Comparison of ENCODE assay signal across 15 cellular contexts in the genomic region with DNA sequence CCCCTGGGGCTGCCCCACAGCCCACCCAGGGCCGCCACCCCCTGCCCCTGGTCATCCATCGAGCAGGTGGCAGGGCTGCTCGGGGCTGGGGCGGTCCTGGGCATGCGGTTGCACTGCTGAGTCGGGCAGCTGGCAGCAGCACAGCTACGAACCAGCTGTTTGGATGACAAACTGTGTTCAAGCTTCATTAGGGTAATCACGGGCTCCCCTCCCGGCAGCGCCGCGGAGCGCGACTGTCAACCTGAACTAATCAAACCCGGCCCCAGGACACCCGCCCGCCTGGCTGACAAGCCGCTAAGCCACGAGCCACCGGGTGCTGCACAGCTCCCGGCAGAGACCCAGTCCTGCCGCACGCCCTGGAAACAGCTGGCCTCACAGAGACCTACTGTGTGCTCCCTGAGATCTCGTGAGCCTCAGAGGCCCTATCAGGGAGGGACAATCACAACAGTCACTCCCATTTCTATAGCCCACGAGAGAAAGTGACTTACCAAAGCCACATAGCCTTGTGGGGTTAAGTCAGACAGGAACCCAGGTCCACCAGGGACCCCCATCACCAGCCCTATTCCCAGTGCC.
DNase-seq lines count a peak whose midpoint lies in the region; ATAC-seq, FAIRE-seq and TF ChIP-seq lines count a peak whose summit lies in the region.
"Had no signal": no experiment of that assay in that cellular context is flagged by ENCODE, and none has a peak within 500 bp of the region (broad histone marks: within the 10 kb centered on the region; RNA-seq: fewer than 3 reads in every experiment).

No MANE protein-coding gene starts in this region.

- no peaks in the 10 kb centered on the region for H4K20me1 ChIP-seq in GM23248 (ENCODE audit: insufficient read depth)
- peaks cover 6% of the 10 kb centered on the region; the same call in 1 of the 2 replicates for H4K20me1 ChIP-seq in K562 (replicated peaks; ENCODE audit: control insufficient read depth, insufficient read depth, low read length)
- peaks cover 84% of the 10 kb centered on the region for H4K20me1 ChIP-seq in neural progenitor cell (ENCODE audit: low read depth)

- H3K9ac ChIP-seq in GM23248 (no peak overlapping the region), K562 (ENCODE audit: insufficient read depth in 1 of 2, low read depth in 2 of 2, low read length in 2 of 2) (no peak overlapping the region), neural progenitor cell (no peak overlapping the region)

- no peaks in the 10 kb centered on the region for H3K9me1 ChIP-seq in K562 (ENCODE audit: control insufficient read depth, insufficient read depth, low read length)

- TF ChIP-seq POLR2A in K562 (conservative IDR thresholded peaks at IDR 0.05), result no peak

- no peak for FAIRE-seq in K562 (lab: Jason Lieb, UNC)

- no peaks in the 10 kb centered on the region for H3K4me1 ChIP-seq in GM23248 (ENCODE audit: insufficient read depth)
- peaks cover 0 to 23% of the 10 kb centered on the region in 2 experiments; a peak in 2 of 5 replicates for H3K4me1 ChIP-seq in K562 (replicated peaks in 1 of 2; ENCODE audit: control insufficient read depth in 2 of 2, insufficient read depth in 2 of 2, low read length in 2 of 2)
- H3K4me1 ChIP-seq in neural progenitor cell, result no peaks in the 10 kb centered on the region
- H3K4me1 ChIP-seq: ascending aorta, Caco-2, gastrocnemius medialis had no signal

- peaks cover 37% of the 10 kb centered on the region for H3K4me1 Mint-ChIP-seq in neural progenitor cell
- H3K4me1 Mint-ChIP-seq in activated T-cell treated with anti-CD3 and anti-CD28 coated beads, Interleukin-2, amount 50 U/mL, for 24 hours (ENCODE audit: low read depth), result peaks cover 47% of the 10 kb centered on the region

- POLR2A ChIA-PET in K562 (lab: Yijun Ruan, JAX), result interaction anchor here (1.4 kb wide), 1 partner anchor 11 kb away, joined by 5 read pairs; no protein-coding TSS in a partner anchor

- CTCF ChIA-PET in K562 (lab: Yijun Ruan, JAX; ENCODE audit: low intra/inter-chr PET ratio), result no interaction called here

- H3K27me3 ChIP-seq in GM23248 (replicated peaks; ENCODE audit: insufficient read depth) (no peaks in the 10 kb centered on the region; the same call in 1 of the 2 replicates), K562 (ENCODE audit: control insufficient read depth in 2 of 2, insufficient read depth in 2 of 2, low read length in 2 of 2) (peaks cover 0 to 38% of the 10 kb centered on the region in 2 experiments; a peak in 2 of 5 replicates), neural progenitor cell (no peaks in the 10 kb centered on the region)
- H3K27me3 ChIP-seq: ascending aorta had no signal

- no TSS peak for BruUV-seq in K562 (replicated peaks; lab: Mats Ljungman, UMichigan)

- intact Hi-C loops in K562 (cut with micrococcal nuclease), result no loop called here

- TF ChIP-seq CTCF in K562 (IDR thresholded peaks at IDR 0.05 in 2 of 3, conservative IDR thresholded peaks at IDR 0.05 in 1 of 3; ENCODE audit: insufficient read depth in 2 of 3, low read depth in 1 of 3, low read length in 3 of 3) (no peak), neural progenitor cell (IDR thresholded peaks at IDR 0.05) (no peak)

- H3K9me3 ChIP-seq in GM23248 (ENCODE audit: low read depth) (no peaks in the 10 kb centered on the region), K562 (replicated peaks; ENCODE audit: control insufficient read depth, insufficient read depth, low read depth, low read length) (no peaks in the 10 kb centered on the region), neural progenitor cell (ENCODE audit: low read depth) (no peaks in the 10 kb centered on the region)
- H3K9me3 ChIP-seq: ascending aorta, Caco-2, gastrocnemius medialis, tibial artery had no signal

- H3K4me3 ChIP-seq in GM23248 (no peak overlapping the region), K562 (no peak overlapping the region), neural progenitor cell (no peak overlapping the region)
- H3K4me3 ChIP-seq: ascending aorta, gastrocnemius medialis, tibial artery had no signal

- in situ Hi-C loops in GM23248 (cut with MboI), result no loop called here
- in situ Hi-C loops in K562 (cut with MboI), result no loop called here

- TF ChIP-seq RAD21 in K562 (CRISPR knock-in tag; conservative IDR thresholded peaks at IDR 0.05 in 1 of 2, IDR thresholded peaks at IDR 0.05 in 1 of 2), result no peak

- ATAC-seq in K562 (peak; percentile 61; the same call in 2 of the 3 replicates), HG03432 (IDR thresholded peaks at IDR 0.05; ENCODE audit: unreplicated experiment) (no peak)
- ATAC-seq: gastrocnemius medialis, T-helper 17 cell had no signal

- H3K4me2 ChIP-seq in GM23248 (ENCODE audit: unreplicated experiment), result no peak overlapping the region
- H3K4me2 ChIP-seq in K562 (ENCODE audit: insufficient read depth, low read length), result no peak overlapping the region
- no peak overlapping the region for H3K4me2 ChIP-seq in neural progenitor cell

- no peaks in the 10 kb centered on the region for H3K9me2 ChIP-seq in GM23248 (ENCODE audit: insufficient read depth)

- no peaks in the 10 kb centered on the region for H3K79me2 ChIP-seq in GM23248 (ENCODE audit: insufficient read depth)
- H3K79me2 ChIP-seq in K562 (ENCODE audit: control insufficient read depth, insufficient read depth, low read length), result no peaks in the 10 kb centered on the region
- H3K79me2 ChIP-seq in neural progenitor cell (ENCODE audit: low read depth), result no peaks in the 10 kb centered on the region

- WGBS in GM23248 (ENCODE audit: low coverage in 1 of 2, low lambda C conversion rate in 2 of 2, missing lambda C conversion rate in 2 of 2), 2 experiments, result 16 to 20% methylated on average over 24 to 25 of the region's 25 CpGs
- WGBS in K562 (ENCODE audit: insufficient coverage, low coverage, missing lambda C conversion rate), result 5% methylated on average over 8 of the region's 25 CpGs

- no peak overlapping the region for H3K27ac ChIP-seq in GM23248
- no peak overlapping the region for H3K27ac ChIP-seq in K562 (ENCODE audit: extremely low read depth, low read depth, low read length)
- H3K27ac ChIP-seq in neural progenitor cell, result no peak overlapping the region
- H3K27ac ChIP-seq: ascending aorta, gastrocnemius medialis, tibial artery had no signal

- H3F3A ChIP-seq in GM23248 (ENCODE audit: insufficient read depth) (no peaks in the 10 kb centered on the region), neural progenitor cell (ENCODE audit: low read depth) (no peaks in the 10 kb centered on the region)

- no peaks in the 10 kb centered on the region for H3K36me3 Mint-ChIP-seq in neural progenitor cell
- no peaks in the 10 kb centered on the region for H3K36me3 Mint-ChIP-seq in activated T-cell treated with anti-CD3 and anti-CD28 coated beads, Interleukin-2, amount 50 U/mL, for 24 hours (ENCODE audit: low read depth)

- no peaks in the 10 kb centered on the region for H3K36me3 ChIP-seq in GM23248 (ENCODE audit: low read depth)
- no peaks in the 10 kb centered on the region for H3K36me3 ChIP-seq in K562 (ENCODE audit: control insufficient read depth, insufficient read depth, low read length)
- H3K36me3 ChIP-seq in neural progenitor cell, result no peaks in the 10 kb centered on the region
- H3K36me3 ChIP-seq: ascending aorta, gastrocnemius medialis, tibial artery had no signal

- H2AFZ ChIP-seq in GM23248 (no peak overlapping the region), K562 (ENCODE audit: low read depth, low read length) (no peak overlapping the region), neural progenitor cell (replicated peaks) (no peak overlapping the region)

- H3K27ac Mint-ChIP-seq in neural progenitor cell, result peak overlapping the region; percentile 87
- H3K27ac Mint-ChIP-seq in activated T-cell treated with anti-CD3 and anti-CD28 coated beads, Interleukin-2, amount 50 U/mL, for 24 hours, result no peak overlapping the region
- H3K27ac Mint-ChIP-seq: nephron had no signal

- DNase-seq in GM23248 (peak; percentile 44), NCI-H2081 treated with DMSO at 0.1 percent for 48 hours (lab: John Stamatoyannopoulos, UW) (peak; percentile 48), K562 (ENCODE audit: extremely low read depth in 1 of 4, low spot score in 3 of 4) (no peak), neural progenitor cell (ENCODE audit: low spot score) (peak; percentile 39)
- no peak for DNase-seq in activated T-cell treated with anti-CD3 and anti-CD28 coated beads, Interleukin-2, amount 50 U/mL, for 24 hours
- DNase-seq in stimulated activated CD4-positive, alpha-beta T cell treated with anti-CD3 and anti-CD28 coated beads, Interleukin-4, amount 100 ng/mL, for 1 hour, result no peak
- DNase-seq: activated CD4-positive, alpha-beta T cell treated with anti-CD3 and anti-CD28 coated beads, Interleukin-2, amount 10 ng/mL, durations not matched to agents 7 days and 5 days; Caco-2; effector CD8-positive, alpha-beta T cell; gastrocnemius medialis; T-helper 17 cell; tibial artery had no signal

- TF ChIP-seq EP300 in K562 (IDR thresholded peaks at IDR 0.05; ENCODE audit: low read length), result no peak

- no peak overlapping the region for H3K4me3 Mint-ChIP-seq in neural progenitor cell
- no peak overlapping the region for H3K4me3 Mint-ChIP-seq in activated T-cell treated with anti-CD3 and anti-CD28 coated beads, Interleukin-2, amount 50 U/mL, for 24 hours
- H3K4me3 Mint-ChIP-seq: activated CD4-positive, alpha-beta T cell treated with anti-CD3 and anti-CD28 coated beads, Interleukin-2, amount 10 ng/mL, durations not matched to agents 7 days and 5 days; nephron had no signal

- peaks cover 14% of the 10 kb centered on the region for H3K27me3 Mint-ChIP-seq in neural progenitor cell (ENCODE audit: insufficient read depth, low read depth)
- H3K27me3 Mint-ChIP-seq in activated T-cell treated with anti-CD3 and anti-CD28 coated beads, Interleukin-2, amount 50 U/mL, for 24 hours, result no peaks in the 10 kb centered on the region
- H3K27me3 Mint-ChIP-seq: activated CD4-positive, alpha-beta T cell treated with anti-CD3 and anti-CD28 coated beads, Interleukin-2, amount 10 ng/mL, durations not matched to agents 7 days and 5 days; T-helper 17 cell had no signal

- H3K9me3 Mint-ChIP-seq in neural progenitor cell, result no peaks in the 10 kb centered on the region
- H3K9me3 Mint-ChIP-seq in activated T-cell treated with anti-CD3 and anti-CD28 coated beads, Interleukin-2, amount 50 U/mL, for 24 hours, result no peaks in the 10 kb centered on the region
- H3K9me3 Mint-ChIP-seq: activated CD4-positive, alpha-beta T cell treated with anti-CD3 and anti-CD28 coated beads, Interleukin-2, amount 10 ng/mL, durations not matched to agents 7 days and 5 days; nephron had no signal

TF ChIP-seq in K562, 482 proteins besides CTCF, POLR2A, EP300 and RAD21 (continues in another document):
- TF ChIP-seq ZKSCAN1 (IDR thresholded peaks at IDR 0.05; ENCODE audit: low read depth, low read length), result peak; percentile 93
- TF ChIP-seq, protein P1, sequence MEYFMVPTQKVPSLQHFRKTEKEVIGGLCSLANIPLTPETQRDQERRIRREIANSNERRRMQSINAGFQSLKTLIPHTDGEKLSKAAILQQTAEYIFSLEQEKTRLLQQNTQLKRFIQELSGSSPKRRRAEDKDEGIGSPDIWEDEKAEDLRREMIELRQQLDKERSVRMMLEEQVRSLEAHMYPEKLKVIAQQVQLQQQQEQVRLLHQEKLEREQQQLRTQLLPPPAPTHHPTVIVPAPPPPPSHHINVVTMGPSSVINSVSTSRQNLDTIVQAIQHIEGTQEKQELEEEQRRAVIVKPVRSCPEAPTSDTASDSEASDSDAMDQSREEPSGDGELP (CRISPR knock-in tag; IDR thresholded peaks at IDR 0.05; ENCODE audit: borderline replicate concordance), result peak; percentile 30; the same call in 1 of the 2 replicates

Comparison
In these comparisons a context has a peak if more than half of its experiments do, and no peak if none do; other contexts are left out.
1. DNase-seq: peak in GM23248 (single experiment), NCI-H2081 treated with DMSO at 0.1 percent for 48 hours (single experiment) and neural progenitor cell (single experiment); none in K562 (0 of 4), activated T-cell treated with anti-CD3 and anti-CD28 coated beads, Interleukin-2, amount 50 U/mL, for 24 hours (single experiment) and stimulated activated CD4-positive, alpha-beta T cell treated with anti-CD3 and anti-CD28 coated beads, Interleukin-4, amount 100 ng/mL, for 1 hour (single experiment).